ENCODE assay signal across 1 cellular context in genomic region chr20:37346232-37346525, GRCh38.
A peak's percentile ranks its signal among the peaks of the same experiment; 100 is the strongest.
TF ChIP-seq lines count a peak whose summit lies in the region.

No MANE protein-coding gene starts in this region.

TF ChIP-seq in K562, 482 proteins besides CTCF, POLR2A, EP300 and RAD21:
- no peak for TF ChIP-seq BMI1 (IDR thresholded peaks at IDR 0.05; ENCODE audit: low read length)
- TF ChIP-seq, protein P1, sequence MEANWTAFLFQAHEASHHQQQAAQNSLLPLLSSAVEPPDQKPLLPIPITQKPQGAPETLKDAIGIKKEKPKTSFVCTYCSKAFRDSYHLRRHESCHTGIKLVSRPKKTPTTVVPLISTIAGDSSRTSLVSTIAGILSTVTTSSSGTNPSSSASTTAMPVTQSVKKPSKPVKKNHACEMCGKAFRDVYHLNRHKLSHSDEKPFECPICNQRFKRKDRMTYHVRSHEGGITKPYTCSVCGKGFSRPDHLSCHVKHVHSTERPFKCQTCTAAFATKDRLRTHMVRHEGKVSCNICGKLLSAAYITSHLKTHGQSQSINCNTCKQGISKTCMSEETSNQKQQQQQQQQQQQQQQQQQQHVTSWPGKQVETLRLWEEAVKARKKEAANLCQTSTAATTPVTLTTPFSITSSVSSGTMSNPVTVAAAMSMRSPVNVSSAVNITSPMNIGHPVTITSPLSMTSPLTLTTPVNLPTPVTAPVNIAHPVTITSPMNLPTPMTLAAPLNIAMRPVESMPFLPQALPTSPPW (CRISPR knock-in tag; IDR thresholded peaks at IDR 0.05) = peak; percentile 58; the same call in 1 of the 2 replicates
- TF ChIP-seq, protein P2, sequence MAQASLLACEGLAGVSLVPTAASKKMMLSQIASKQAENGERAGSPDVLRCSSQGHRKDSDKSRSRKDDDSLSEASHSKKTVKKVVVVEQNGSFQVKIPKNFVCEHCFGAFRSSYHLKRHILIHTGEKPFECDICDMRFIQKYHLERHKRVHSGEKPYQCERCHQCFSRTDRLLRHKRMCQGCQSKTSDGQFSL (CRISPR knock-in tag; IDR thresholded peaks at IDR 0.05) = 0 out of 2 replicates have a peak, but pooled peaks have one; percentile 1
- TF ChIP-seq, protein P2 (tag; IDR thresholded peaks at IDR 0.05) = no peak
